Comparison of ENCODE assay signal across 30 cellular contexts in genomic region chr3:171441381-171441780, GRCh38.
"Had no signal": no experiment of that assay in that cellular context is flagged by ENCODE, and none has a peak within 500 bp of the region (broad histone marks: within the 10 kb centered on the region; RNA-seq: fewer than 3 reads in every experiment).

No MANE protein-coding gene starts in this region.

- H3K9me3 ChIP-seq: Peyer's patch, SJSA1, SK-N-SH had no signal

- H3K36me3 ChIP-seq: brain microvascular endothelial cell, Peyer's patch, SJSA1 had no signal

- H3K27ac ChIP-seq: brain microvascular endothelial cell, Peyer's patch, RWPE1, SJSA1 had no signal

- H3K9me3 Mint-ChIP-seq: activated CD4-positive, alpha-beta T cell treated with anti-CD3 and anti-CD28 coated beads, Interleukin-2, amount 10 ng/mL, durations not matched to agents 7 days and 5 days; activated naive CD8-positive, alpha-beta T cell treated with anti-CD3 and anti-CD28 coated beads for 36 hours; activated T-cell treated with anti-CD3 and anti-CD28 coated beads, Interleukin-2, amount 50 U/mL, for 4 hours; activated T-helper 1 cell treated with anti-CD3 and anti-CD28 coated beads, Interleukin-12 subunit alpha, Interleukin-12 subunit beta, Interleukin-2, Interleukin-4 antibody, amounts not matched to agents 30 ng/mL and 10 ng/mL and 1 ng/mL, durations not matched to agents 14 hours and 24 hours and 36 hours; T-helper 1 cell treated with Interleukin-12 subunit alpha and Interleukin-12 subunit beta and Interleukin-4 antibody, amounts not matched to agents 30 μg/mL and 1 μg/mL, for 36 hours; T-helper 2 cell treated with Interferon-gamma antibody and Interleukin-4, amounts not matched to agents 5 μg/mL and 100 μg/mL, for 36 hours had no signal

- H3K27me3 ChIP-seq: brain microvascular endothelial cell, Peyer's patch, SJSA1 had no signal

- H3K4me1 ChIP-seq: Peyer's patch, SJSA1 had no signal

- H3K9ac ChIP-seq: SK-N-SH had no signal

- H3K4me3 Mint-ChIP-seq: activated CD4-positive, alpha-beta T cell treated with anti-CD3 and anti-CD28 coated beads for 36 hours; activated CD4-positive, alpha-beta T cell treated with anti-CD3 and anti-CD28 coated beads, Interleukin-2, amount 10 ng/mL, durations not matched to agents 7 days and 5 days; activated CD8-positive, alpha-beta T cell treated with anti-CD3 and anti-CD28 coated beads, Interleukin-2, amount 10 ng/mL, durations not matched to agents 7 days and 5 days; activated naive CD8-positive, alpha-beta T cell treated with anti-CD3 and anti-CD28 coated beads for 36 hours; activated T-cell treated with anti-CD3 and anti-CD28 coated beads, Interleukin-2, amount 50 U/mL, for 4 hours; activated T-helper 1 cell treated with anti-CD3 and anti-CD28 coated beads, Interleukin-12 subunit alpha, Interleukin-12 subunit beta, Interleukin-2, Interleukin-4 antibody, amounts not matched to agents 30 ng/mL and 10 ng/mL and 1 ng/mL, durations not matched to agents 14 hours and 24 hours and 36 hours; T-helper 1 cell treated with Interleukin-12 subunit alpha and Interleukin-12 subunit beta and Interleukin-4 antibody, amounts not matched to agents 30 μg/mL and 1 μg/mL, for 36 hours; T-helper 2 cell treated with Interferon-gamma antibody and Interleukin-4, amounts not matched to agents 5 μg/mL and 100 μg/mL, for 36 hours had no signal

- DNase-seq: activated CD4-positive, alpha-beta T cell treated with anti-CD3 and anti-CD28 coated beads for 36 hours; activated CD4-positive, alpha-beta T cell treated with anti-CD3 and anti-CD28 coated beads, Interleukin-2, amount 10 ng/mL, durations not matched to agents 7 days and 5 days; activated CD4-positive, alpha-beta T cell treated with anti-CD3 and anti-CD28 coated beads, Interleukin-2, amount 50 U/mL, for 48 hours; activated CD8-positive, alpha-beta T cell treated with anti-CD3 and anti-CD28 coated beads, Interleukin-2, amount 10 ng/mL, durations not matched to agents 7 days and 5 days; activated gamma-delta T cell treated with Interleukin-2 at 50 U/mL for 16 hours; activated naive CD4-positive, alpha-beta T cell treated with anti-CD3 and anti-CD28 coated beads, Interleukin-2, amount 50 U/mL, for 16 hours; activated naive CD8-positive, alpha-beta T cell treated with anti-CD3 and anti-CD28 coated beads for 36 hours; activated T-cell treated with anti-CD3 and anti-CD28 coated beads, Interleukin-2, amount 50 U/mL, for 4 hours; amniotic stem cell; aorta; brain microvascular endothelial cell; Karpas-422; KBM-7; NCI-H1105; NCI-H1417 treated with DMSO at 0.1 percent for 48 hours; NCI-H187 treated with DMSO at 0.1 percent for 48 hours; NCI-H2081; NCI-H510A; NCI-H748 treated with DMSO at 0.1 percent for 48 hours; NK-92 treated with Interleukin-12 subunit alpha and Interleukin-12 subunit beta, amount 100 ng/mL, for 24 hours; PC-3; Peyer's patch; Right ventricle myocardium superior; SK-N-SH had no signal

- H3K4me3 ChIP-seq: Peyer's patch, SJSA1 had no signal

- H3K27me3 Mint-ChIP-seq: activated CD4-positive, alpha-beta T cell treated with anti-CD3 and anti-CD28 coated beads for 36 hours; activated CD4-positive, alpha-beta T cell treated with anti-CD3 and anti-CD28 coated beads, Interleukin-2, amount 10 ng/mL, durations not matched to agents 7 days and 5 days; activated naive CD8-positive, alpha-beta T cell treated with anti-CD3 and anti-CD28 coated beads for 36 hours had no signal

- H3K4me2 ChIP-seq: SK-N-SH had no signal

- H3K27ac Mint-ChIP-seq: activated CD4-positive, alpha-beta T cell treated with anti-CD3 and anti-CD28 coated beads for 36 hours; activated CD4-positive, alpha-beta T cell treated with anti-CD3 and anti-CD28 coated beads, Interleukin-2, amount 10 ng/mL, durations not matched to agents 7 days and 5 days; activated CD8-positive, alpha-beta T cell treated with anti-CD3 and anti-CD28 coated beads, Interleukin-2, amount 10 ng/mL, durations not matched to agents 7 days and 5 days; activated naive CD8-positive, alpha-beta T cell treated with anti-CD3 and anti-CD28 coated beads for 36 hours; activated T-helper 1 cell treated with anti-CD3 and anti-CD28 coated beads, Interleukin-12 subunit alpha, Interleukin-12 subunit beta, Interleukin-2, Interleukin-4 antibody, amounts not matched to agents 30 ng/mL and 10 ng/mL and 1 ng/mL, durations not matched to agents 14 hours and 24 hours and 36 hours; T-helper 1 cell treated with Interleukin-12 subunit alpha and Interleukin-12 subunit beta and Interleukin-4 antibody, amounts not matched to agents 30 μg/mL and 1 μg/mL, for 36 hours; T-helper 2 cell treated with Interferon-gamma antibody and Interleukin-4, amounts not matched to agents 5 μg/mL and 100 μg/mL, for 36 hours had no signal

- FAIRE-seq: TTC549 had no signal
